Comparison of ENCODE assay signal across 1 cellular context in genomic region chr3:119781330-119782198, GRCh38.
TF ChIP-seq lines count a peak whose summit lies in the region.

TSS of gene NR1I2 (plus strand) at chr3:119782101.

TF ChIP-seq in WTC11, 78 proteins besides CTCF, POLR2A, EP300 and RAD21 (continued from another document):
- TF ChIP-seq PRDM15 (CRISPR knock-in tag; IDR thresholded peaks at IDR 0.05) = no peak
- TF ChIP-seq JUN (CRISPR knock-in tag; IDR thresholded peaks at IDR 0.05) = no peak
- no peak for TF ChIP-seq MYBL2 (CRISPR knock-in tag; IDR thresholded peaks at IDR 0.05)
- no peak for TF ChIP-seq RELA (CRISPR knock-in tag; IDR thresholded peaks at IDR 0.05; ENCODE audit: borderline replicate concordance)
- no peak for TF ChIP-seq MAX (CRISPR knock-in tag; IDR thresholded peaks at IDR 0.05)
- no peak for TF ChIP-seq NFYB (CRISPR knock-in tag; conservative IDR thresholded peaks at IDR 0.05; ENCODE audit: low read depth)
